Comparison of ENCODE assay signal across 23 cellular contexts in genomic region chr6:16049178-16049577, GRCh38.
DNase-seq lines count a peak whose midpoint lies in the region; ATAC-seq and TF ChIP-seq lines count a peak whose summit lies in the region.
"Had no signal": no experiment of that assay in that cellular context is flagged by ENCODE, and none has a peak within 500 bp of the region (broad histone marks: within the 10 kb centered on the region; RNA-seq: fewer than 3 reads in every experiment).

No MANE protein-coding gene starts in this region.

- H3K9me3 Mint-ChIP-seq in stimulated activated memory B cell treated with anti-CD40 and anti-IgM and Interleukin-4, amounts not matched to agents 10 μg/mL and 1 μg/mL and 100 μg/mL, for 72 hours = no peaks in the 10 kb centered on the region
- H3K9me3 Mint-ChIP-seq in activated CD8-positive, alpha-beta T cell treated with anti-CD3 and anti-CD28 coated beads, Interleukin-2, amount 10 ng/mL, durations not matched to agents 7 days and 5 days (ENCODE audit: insufficient read depth) = no peaks in the 10 kb centered on the region
- H3K9me3 Mint-ChIP-seq: activated CD4-positive, alpha-beta T cell treated with anti-CD3 and anti-CD28 coated beads, Interleukin-2, amount 10 ng/mL, durations not matched to agents 7 days and 5 days; CD8-positive, alpha-beta memory T cell; GM23338; immature natural killer cell; stimulated activated naive CD8-positive, alpha-beta T cell treated with anti-CD3 and anti-CD28 coated beads, Interleukin-15, Interleukin-2, amounts not matched to agents 100 ng/mL and 50 ng/mL, for 24 hours; T-helper 2 cell treated with Interferon-gamma antibody and Interleukin-4, amounts not matched to agents 5 μg/mL and 100 μg/mL, for 36 hours had no signal

- no peak overlapping the region for H3K4me3 Mint-ChIP-seq in stimulated activated memory B cell treated with anti-CD40 and anti-IgM and Interleukin-4, amounts not matched to agents 10 μg/mL and 1 μg/mL and 100 μg/mL, for 72 hours
- H3K4me3 Mint-ChIP-seq in activated CD8-positive, alpha-beta T cell treated with anti-CD3 and anti-CD28 coated beads, Interleukin-2, amount 10 ng/mL, durations not matched to agents 7 days and 5 days = no peak overlapping the region
- H3K4me3 Mint-ChIP-seq: activated CD4-positive, alpha-beta T cell treated with anti-CD3 and anti-CD28 coated beads, Interleukin-2, amount 10 ng/mL, durations not matched to agents 7 days and 5 days; activated naive CD8-positive, alpha-beta T cell treated with anti-CD3 and anti-CD28 coated beads, Interleukin-2, amount 10 ng/mL, durations not matched to agents 7 days and 5 days; CD8-positive, alpha-beta memory T cell; GM23338; immature natural killer cell; stimulated activated naive CD8-positive, alpha-beta T cell treated with anti-CD3 and anti-CD28 coated beads, Interleukin-15, Interleukin-2, amounts not matched to agents 100 ng/mL and 50 ng/mL, for 24 hours; T-helper 2 cell treated with Interferon-gamma antibody and Interleukin-4, amounts not matched to agents 5 μg/mL and 100 μg/mL, for 36 hours had no signal

- peaks cover 6% of the 10 kb centered on the region for H3K27me3 ChIP-seq in adipocyte (replicated peaks; ENCODE audit: control insufficient read depth, insufficient read depth, low read length)
- H3K27me3 ChIP-seq in foreskin keratinocyte = no peaks in the 10 kb centered on the region

- no peaks in the 10 kb centered on the region for H3K36me3 Mint-ChIP-seq in stimulated activated memory B cell treated with anti-CD40 and anti-IgM and Interleukin-4, amounts not matched to agents 10 μg/mL and 1 μg/mL and 100 μg/mL, for 72 hours
- H3K36me3 Mint-ChIP-seq in activated CD8-positive, alpha-beta T cell treated with anti-CD3 and anti-CD28 coated beads, Interleukin-2, amount 10 ng/mL, durations not matched to agents 7 days and 5 days (ENCODE audit: low read depth) = no peaks in the 10 kb centered on the region
- H3K36me3 Mint-ChIP-seq: activated naive CD8-positive, alpha-beta T cell treated with anti-CD3 and anti-CD28 coated beads, Interleukin-2, amount 10 ng/mL, durations not matched to agents 7 days and 5 days; immature natural killer cell had no signal

- POLR2A ChIA-PET in activated CD8-positive, alpha-beta T cell treated with anti-CD3 and anti-CD28 coated beads, Interleukin-2, amount 10 ng/mL, durations not matched to agents 7 days and 5 days (lab: Charles Lee) = no interaction called here

- peaks cover 16% of the 10 kb centered on the region for H3K4me1 ChIP-seq in adipocyte (ENCODE audit: control insufficient read depth, insufficient read depth, low read length)
- peaks cover 3% of the 10 kb centered on the region for H3K4me1 ChIP-seq in foreskin keratinocyte

- ATAC-seq in foreskin keratinocyte = no peak
- ATAC-seq in stimulated activated memory B cell treated with anti-CD40 and anti-IgM and Interleukin-4, amounts not matched to agents 10 μg/mL and 1 μg/mL and 100 μg/mL, for 72 hours = no peak
- no peak for ATAC-seq in activated CD8-positive, alpha-beta T cell treated with anti-CD3 and anti-CD28 coated beads, Interleukin-2, amount 10 ng/mL, durations not matched to agents 7 days and 5 days
- ATAC-seq: GM23338 had no signal

- no peak for TF ChIP-seq CTCF in foreskin keratinocyte (conservative IDR thresholded peaks at IDR 0.05)

- CTCF ChIA-PET in activated CD8-positive, alpha-beta T cell treated with anti-CD3 and anti-CD28 coated beads, Interleukin-2, amount 10 ng/mL, durations not matched to agents 7 days and 5 days (lab: Charles Lee) = no interaction called here

- H3K4me3 ChIP-seq in adipocyte (ENCODE audit: low read length) = no peak overlapping the region
- H3K4me3 ChIP-seq: GM23338, lung, SK-N-MC, smooth muscle cell had no signal

- H3K9ac ChIP-seq in adipocyte (ENCODE audit: low read length) = no peak overlapping the region

- no peaks in the 10 kb centered on the region for H3K9me3 ChIP-seq in adipocyte (ENCODE audit: control insufficient read depth, low read length)

- no peaks in the 10 kb centered on the region for H3K27me3 Mint-ChIP-seq in stimulated activated memory B cell treated with anti-CD40 and anti-IgM and Interleukin-4, amounts not matched to agents 10 μg/mL and 1 μg/mL and 100 μg/mL, for 72 hours
- peaks cover 2% of the 10 kb centered on the region for H3K27me3 Mint-ChIP-seq in activated CD8-positive, alpha-beta T cell treated with anti-CD3 and anti-CD28 coated beads, Interleukin-2, amount 10 ng/mL, durations not matched to agents 7 days and 5 days (ENCODE audit: low read depth)
- H3K27me3 Mint-ChIP-seq: activated CD4-positive, alpha-beta T cell treated with anti-CD3 and anti-CD28 coated beads, Interleukin-2, amount 10 ng/mL, durations not matched to agents 7 days and 5 days; activated naive CD8-positive, alpha-beta T cell treated with anti-CD3 and anti-CD28 coated beads, Interleukin-2, amount 10 ng/mL, durations not matched to agents 7 days and 5 days had no signal

- peak overlapping the region; percentile 23 for H3K27ac Mint-ChIP-seq in stimulated activated memory B cell treated with anti-CD40 and anti-IgM and Interleukin-4, amounts not matched to agents 10 μg/mL and 1 μg/mL and 100 μg/mL, for 72 hours
- H3K27ac Mint-ChIP-seq in activated CD8-positive, alpha-beta T cell treated with anti-CD3 and anti-CD28 coated beads, Interleukin-2, amount 10 ng/mL, durations not matched to agents 7 days and 5 days = no peak overlapping the region
- H3K27ac Mint-ChIP-seq: activated CD4-positive, alpha-beta T cell treated with anti-CD3 and anti-CD28 coated beads, Interleukin-2, amount 10 ng/mL, durations not matched to agents 7 days and 5 days; activated naive CD8-positive, alpha-beta T cell treated with anti-CD3 and anti-CD28 coated beads, Interleukin-2, amount 10 ng/mL, durations not matched to agents 7 days and 5 days; CD8-positive, alpha-beta memory T cell; GM23338; immature natural killer cell; stimulated activated naive CD8-positive, alpha-beta T cell treated with anti-CD3 and anti-CD28 coated beads, Interleukin-15, Interleukin-2, amounts not matched to agents 100 ng/mL and 50 ng/mL, for 24 hours; T-helper 2 cell treated with Interferon-gamma antibody and Interleukin-4, amounts not matched to agents 5 μg/mL and 100 μg/mL, for 36 hours had no signal

- H3K36me3 ChIP-seq in adipocyte (ENCODE audit: control insufficient read depth, insufficient read depth, low read length, severe bottlenecking) = no peaks in the 10 kb centered on the region

- no peak overlapping the region for H3K27ac ChIP-seq in foreskin keratinocyte
- H3K27ac ChIP-seq: RWPE1, SK-N-MC, VCaP had no signal

- peak; percentile 22 for DNase-seq in H4 (ENCODE audit: low spot score)
- peak; percentile 7 for DNase-seq in adipocyte (ENCODE audit: low read depth)
- peak; percentile 15 to 39 for DNase-seq in foreskin keratinocyte
- DNase-seq in activated CD8-positive, alpha-beta T cell treated with anti-CD3 and anti-CD28 coated beads, Interleukin-2, amount 10 ng/mL, durations not matched to agents 7 days and 5 days = no peak
- no peak for DNase-seq in stimulated activated CD4-positive, alpha-beta T cell treated with anti-CD3 and anti-CD28 coated beads, Interleukin-2, amount 100 ng/mL, for 48 hours
- no peak for DNase-seq in NCI-H1048 (lab: John Stamatoyannopoulos, UW)
- no peak for DNase-seq in KBM-7
- DNase-seq: activated CD4-positive, alpha-beta T cell treated with anti-CD3 and anti-CD28 coated beads, Interleukin-2, amount 10 ng/mL, durations not matched to agents 7 days and 5 days; activated CD8-positive, alpha-beta memory T cell treated with anti-CD3 and anti-CD28 coated beads, Interleukin-2, amount 50 U/mL, for 4 hours; activated naive CD8-positive, alpha-beta T cell treated with anti-CD3 and anti-CD28 coated beads, Interleukin-2, amount 10 ng/mL, durations not matched to agents 7 days and 5 days; CD8-positive, alpha-beta memory T cell; immature natural killer cell; NCI-H2171; NCI-H524 treated with DMSO at 0.1 percent for 48 hours had no signal

- in situ Hi-C loops in KBM-7 (cut with MboI; ENCODE audit: low pct_unique_long_range_greater_than_20kb, low sequenced_read_pairs) = no loop called here

- peaks cover 2% of the 10 kb centered on the region for H3K4me1 Mint-ChIP-seq in stimulated activated memory B cell treated with anti-CD40 and anti-IgM and Interleukin-4, amounts not matched to agents 10 μg/mL and 1 μg/mL and 100 μg/mL, for 72 hours
- H3K4me1 Mint-ChIP-seq in activated CD8-positive, alpha-beta T cell treated with anti-CD3 and anti-CD28 coated beads, Interleukin-2, amount 10 ng/mL, durations not matched to agents 7 days and 5 days (ENCODE audit: low read depth) = no peaks in the 10 kb centered on the region
- H3K4me1 Mint-ChIP-seq: activated CD4-positive, alpha-beta T cell treated with anti-CD3 and anti-CD28 coated beads, Interleukin-2, amount 10 ng/mL, durations not matched to agents 7 days and 5 days; CD8-positive, alpha-beta memory T cell; GM23338; immature natural killer cell had no signal

Comparison
In these comparisons a context has a peak if more than half of its experiments do, and no peak if none do; other contexts are left out.
1. DNase-seq: peak in H4 (single experiment), adipocyte (single experiment) and foreskin keratinocyte (2 of 2); none in activated CD8-positive, alpha-beta T cell treated with anti-CD3 and anti-CD28 coated beads, Interleukin-2, amount 10 ng/mL, durations not matched to agents 7 days and 5 days (single experiment), stimulated activated CD4-positive, alpha-beta T cell treated with anti-CD3 and anti-CD28 coated beads, Interleukin-2, amount 100 ng/mL, for 48 hours (0 of 2), NCI-H1048 (single experiment) and KBM-7 (single experiment).